In genomic region chr1:181469829-181470228, GRCh38 we compare ENCODE assay signal across 10 cellular contexts. TPM values are rescaled to one million over a fixed set of nuclear protein-coding genes. Genes with fewer than 3 reads are reported as not detected.
DNase-seq lines count a peak whose midpoint lies in the region; ATAC-seq and TF ChIP-seq lines count a peak whose summit lies in the region.
"Had no signal": no experiment of that assay in that cellular context is flagged by ENCODE, and none has a peak within 500 bp of the region (broad histone marks: within the 10 kb centered on the region; RNA-seq: fewer than 3 reads in every experiment).

No MANE protein-coding gene starts in this region.

- H3K4me1 ChIP-seq in cardiac muscle cell (ENCODE audit: low read depth) = peaks cover 14% of the 10 kb centered on the region

- TF ChIP-seq CTCF in cardiac muscle cell (IDR thresholded peaks at IDR 0.05; ENCODE audit: low read depth, low read length) (no peak), brain microvascular endothelial cell (IDR thresholded peaks at IDR 0.05; ENCODE audit: low read depth, low read length, missing control alignments) (no peak)

- H3K36me3 ChIP-seq in cardiac muscle cell (no peaks in the 10 kb centered on the region), brain microvascular endothelial cell (replicated peaks) (no peaks in the 10 kb centered on the region)
- H3K36me3 ChIP-seq: thoracic aorta had no signal

- in situ Hi-C loops in brain microvascular endothelial cell (cut with HindIII; ENCODE audit: low pct_ligation_motif_present, low sequenced_read_pairs) = no loop called here

- intact Hi-C loops in cardiac septum (cut with DNase I) = loop anchor here (10.0 kb wide), 1 partner anchor 585 kb away; no protein-coding TSS in a partner anchor

- no peak overlapping the region for H3K4me3 ChIP-seq in cardiac muscle cell
- H3K4me3 ChIP-seq in brain microvascular endothelial cell (ENCODE audit: low read depth, low read length) = no peak overlapping the region
- H3K4me3 ChIP-seq: thoracic aorta had no signal

- H3K27ac ChIP-seq in cardiac muscle cell = no peak overlapping the region
- H3K27ac ChIP-seq in brain microvascular endothelial cell = no peak overlapping the region
- H3K27ac ChIP-seq: thoracic aorta had no signal

- H3K9me3 ChIP-seq in cardiac muscle cell (ENCODE audit: low read depth) = no peaks in the 10 kb centered on the region
- H3K9me3 ChIP-seq: thoracic aorta had no signal

- H3K27me3 ChIP-seq in cardiac muscle cell (peaks cover under 1% of the 10 kb centered on the region), brain microvascular endothelial cell (replicated peaks) (no peaks in the 10 kb centered on the region)

- DNase-seq in cardiac muscle cell (ENCODE audit: low read depth in 1 of 2, low spot score in 1 of 2) (peak; percentile 20 to 90), cardiac septum (ENCODE audit: low spot score) (no peak), brain microvascular endothelial cell (peak; percentile 67), left kidney (ENCODE audit: low read depth, low spot score) (peak; percentile 31), NCI-H2029 treated with DMSO at 0.1 percent for 48 hours (lab: John Stamatoyannopoulos, UW) (no peak), NCI-H748 treated with DMSO at 0.1 percent for 48 hours (lab: John Stamatoyannopoulos, UW) (no peak), NCI-H2196 treated with DMSO at 0.1 percent for 48 hours (lab: John Stamatoyannopoulos, UW; ENCODE audit: unreplicated experiment) (no peak)
- DNase-seq: NCI-H69 had no signal

- no peak for ATAC-seq in HG02623 (IDR thresholded peaks at IDR 0.05; ENCODE audit: unreplicated experiment)

RNA-seq across cellular contexts. Expression of gene CACNA1E, which starts 13.5 kb away (rescaled TPM):
- total RNA-seq in cardiac muscle cell (0.18 and 0.36 TPM in 2 replicates), cardiac septum (0.24 TPM)
- not detected in 2 replicates for polyA plus RNA-seq in cardiac muscle cell
- total RNA-seq: thoracic aorta had no signal

Comparison
In these comparisons a context has a peak if more than half of its experiments do, and no peak if none do; other contexts are left out.
1. DNase-seq: peak in cardiac muscle cell (2 of 2), brain microvascular endothelial cell (single experiment) and left kidney (single experiment); none in cardiac septum (single experiment), NCI-H2029 treated with DMSO at 0.1 percent for 48 hours (single experiment), NCI-H748 treated with DMSO at 0.1 percent for 48 hours (single experiment) and NCI-H2196 treated with DMSO at 0.1 percent for 48 hours (single experiment).